12 cellular contexts compared by ENCODE assay signal in genomic region chr18:3213231-3214059, GRCh38.
DNase-seq lines count a peak whose midpoint lies in the region; ATAC-seq and TF ChIP-seq lines count a peak whose summit lies in the region.
"Had no signal": no experiment of that assay in that cellular context is flagged by ENCODE, and none has a peak within 500 bp of the region (broad histone marks: within the 10 kb centered on the region; RNA-seq: fewer than 3 reads in every experiment).

No MANE protein-coding gene starts in this region.

- H3K9me3 Mint-ChIP-seq in activated T-cell treated with anti-CD3 and anti-CD28 coated beads, Interleukin-2, amount 50 U/mL, for 24 hours, result no peaks in the 10 kb centered on the region
- no peaks in the 10 kb centered on the region for H3K9me3 Mint-ChIP-seq in stimulated activated effector memory CD8-positive, alpha-beta T cell treated with anti-CD3 and anti-CD28 coated beads, Interleukin-12 subunit alpha, Interleukin-12 subunit beta, amount 100 ng/mL, for 72 hours

- H3K4me3 ChIP-seq in choroid plexus epithelial cell (ENCODE audit: low read depth, low read length), result no peak overlapping the region

- DNase-seq in activated T-cell treated with anti-CD3 and anti-CD28 coated beads, Interleukin-2, amount 50 U/mL, for 24 hours, result no peak
- DNase-seq in activated T-cell treated with anti-CD3 and anti-CD28 coated beads for 4 hours (no peak), MV-4-11 (lab: John Stamatoyannopoulos, UW) (peak; percentile 62), choroid plexus epithelial cell (ENCODE audit: low read depth) (peak; percentile 33), OCI-M2 (lab: John Stamatoyannopoulos, UW; ENCODE audit: unreplicated experiment) (no peak), NCI-H748 treated with DMSO at 0.1 percent for 48 hours (lab: John Stamatoyannopoulos, UW) (no peak)
- no peak for DNase-seq in stimulated activated effector memory CD8-positive, alpha-beta T cell treated with anti-CD3 and anti-CD28 coated beads, Interleukin-12 subunit alpha, Interleukin-12 subunit beta, amount 100 ng/mL, for 72 hours (ENCODE audit: low spot score in 2 of 2)
- no peak for DNase-seq in activated CD8-positive, alpha-beta memory T cell treated with anti-CD3 and anti-CD28 coated beads for 24 hours
- DNase-seq: ACHN; activated CD4-positive, alpha-beta T cell treated with anti-CD3 and anti-CD28 coated beads for 48 hours; caudate nucleus; NCI-H1048 had no signal

- H3K36me3 Mint-ChIP-seq in activated T-cell treated with anti-CD3 and anti-CD28 coated beads, Interleukin-2, amount 50 U/mL, for 24 hours (ENCODE audit: low read depth), result peaks cover 5% of the 10 kb centered on the region
- no peaks in the 10 kb centered on the region for H3K36me3 Mint-ChIP-seq in stimulated activated effector memory CD8-positive, alpha-beta T cell treated with anti-CD3 and anti-CD28 coated beads, Interleukin-12 subunit alpha, Interleukin-12 subunit beta, amount 100 ng/mL, for 72 hours

- ATAC-seq in stimulated activated effector memory CD8-positive, alpha-beta T cell treated with anti-CD3 and anti-CD28 coated beads, Interleukin-12 subunit alpha, Interleukin-12 subunit beta, amount 100 ng/mL, for 72 hours, result peak; percentile 44

- no peak for TF ChIP-seq CTCF in choroid plexus epithelial cell (conservative IDR thresholded peaks at IDR 0.05; ENCODE audit: low read depth, low read length)

- H3K27ac Mint-ChIP-seq in activated T-cell treated with anti-CD3 and anti-CD28 coated beads, Interleukin-2, amount 50 U/mL, for 24 hours, result peak overlapping the region; percentile 35
- no peak overlapping the region for H3K27ac Mint-ChIP-seq in stimulated activated effector memory CD8-positive, alpha-beta T cell treated with anti-CD3 and anti-CD28 coated beads, Interleukin-12 subunit alpha, Interleukin-12 subunit beta, amount 100 ng/mL, for 72 hours

- H3K27me3 Mint-ChIP-seq in activated T-cell treated with anti-CD3 and anti-CD28 coated beads, Interleukin-2, amount 50 U/mL, for 24 hours, result no peaks in the 10 kb centered on the region

- H3K4me3 Mint-ChIP-seq in activated T-cell treated with anti-CD3 and anti-CD28 coated beads, Interleukin-2, amount 50 U/mL, for 24 hours, result no peak overlapping the region
- no peak overlapping the region for H3K4me3 Mint-ChIP-seq in stimulated activated effector memory CD8-positive, alpha-beta T cell treated with anti-CD3 and anti-CD28 coated beads, Interleukin-12 subunit alpha, Interleukin-12 subunit beta, amount 100 ng/mL, for 72 hours

- peaks cover 18% of the 10 kb centered on the region for H3K4me1 Mint-ChIP-seq in activated T-cell treated with anti-CD3 and anti-CD28 coated beads, Interleukin-2, amount 50 U/mL, for 24 hours (ENCODE audit: low read depth)
- H3K4me1 Mint-ChIP-seq in stimulated activated effector memory CD8-positive, alpha-beta T cell treated with anti-CD3 and anti-CD28 coated beads, Interleukin-12 subunit alpha, Interleukin-12 subunit beta, amount 100 ng/mL, for 72 hours, result peaks cover 14% of the 10 kb centered on the region

Comparison
In these comparisons a context has a peak if more than half of its experiments do, and no peak if none do; other contexts are left out.
1. DNase-seq: peak in MV-4-11 (single experiment) and choroid plexus epithelial cell (single experiment); none in activated T-cell treated with anti-CD3 and anti-CD28 coated beads, Interleukin-2, amount 50 U/mL, for 24 hours (single experiment), activated T-cell treated with anti-CD3 and anti-CD28 coated beads for 4 hours (single experiment), stimulated activated effector memory CD8-positive, alpha-beta T cell treated with anti-CD3 and anti-CD28 coated beads, Interleukin-12 subunit alpha, Interleukin-12 subunit beta, amount 100 ng/mL, for 72 hours (0 of 2), activated CD8-positive, alpha-beta memory T cell treated with anti-CD3 and anti-CD28 coated beads for 24 hours (single experiment), OCI-M2 (single experiment) and NCI-H748 treated with DMSO at 0.1 percent for 48 hours (single experiment).